ENCODE assay signal across 14 cellular contexts in the genomic region with DNA sequence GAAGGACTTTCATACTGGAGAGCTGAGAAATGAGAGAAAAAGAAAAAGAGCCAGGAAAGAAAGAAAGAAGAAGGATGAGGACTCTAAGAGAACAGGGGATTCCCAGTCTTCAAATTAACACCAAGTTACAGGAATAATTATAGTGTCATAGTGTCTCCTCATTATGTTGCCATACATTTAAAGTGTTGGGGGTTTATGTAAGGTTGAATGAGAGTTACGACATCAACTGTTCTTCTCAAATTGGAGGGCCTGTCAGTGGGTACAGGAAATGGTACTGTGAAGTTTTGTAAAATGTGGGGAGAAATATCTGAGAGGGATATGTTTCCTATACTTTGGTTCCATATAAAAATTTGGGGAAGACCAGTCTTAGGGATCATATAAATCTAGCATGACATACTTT. TPM values are rescaled to one million over a fixed set of nuclear protein-coding genes. Genes with fewer than 3 reads are reported as not detected.
"Had no signal": no experiment of that assay in that cellular context is flagged by ENCODE, and none has a peak within 500 bp of the region (broad histone marks: within the 10 kb centered on the region; RNA-seq: fewer than 3 reads in every experiment).

No MANE protein-coding gene starts in this region.

- H3K4me3 Mint-ChIP-seq: activated CD8-positive, alpha-beta memory T cell treated with anti-CD3 and anti-CD28 coated beads, Interleukin-2, amount 10 ng/mL, durations not matched to agents 7 days and 5 days; activated naive CD4-positive, alpha-beta T cell treated with anti-CD3 and anti-CD28 coated beads for 36 hours had no signal

- ATAC-seq: activated CD8-positive, alpha-beta memory T cell treated with anti-CD3 and anti-CD28 coated beads, Interleukin-2, amount 10 ng/mL, durations not matched to agents 7 days and 5 days; esophagus mucosa had no signal

- H3K27ac Mint-ChIP-seq: activated CD8-positive, alpha-beta memory T cell treated with anti-CD3 and anti-CD28 coated beads, Interleukin-2, amount 10 ng/mL, durations not matched to agents 7 days and 5 days; activated naive CD4-positive, alpha-beta T cell treated with anti-CD3 and anti-CD28 coated beads for 36 hours; activated T-helper 2 cell treated with anti-CD3 and anti-CD28 coated beads, Interferon-gamma antibody, Interleukin-2, Interleukin-4, amounts not matched to agents 10 μg/mL and 5 μg/mL and 100 μg/mL, durations not matched to agents 14 hours and 24 hours and 36 hours had no signal

- H3K4me1 Mint-ChIP-seq: activated CD8-positive, alpha-beta memory T cell treated with anti-CD3 and anti-CD28 coated beads, Interleukin-2, amount 10 ng/mL, durations not matched to agents 7 days and 5 days had no signal

- DNase-seq: activated CD4-positive, alpha-beta T cell treated with anti-CD3 and anti-CD28 coated beads, Interleukin-2, amount 50 U/mL, for 48 hours; activated CD8-positive, alpha-beta memory T cell treated with anti-CD3 and anti-CD28 coated beads, Interleukin-2, amount 10 ng/mL, durations not matched to agents 7 days and 5 days; activated naive CD4-positive, alpha-beta T cell treated with anti-CD3 and anti-CD28 coated beads for 36 hours; activated T-cell treated with anti-CD3 and anti-CD28 coated beads, Interleukin-2, amount 50 U/mL, for 1 hour; dorsolateral prefrontal cortex; islet precursor cell; ovary; stimulated activated CD4-positive, alpha-beta T cell treated with anti-CD3 and anti-CD28 coated beads, Interleukin-2, amount 100 ng/mL, for 24 hours; stomach had no signal

- H3K9me3 Mint-ChIP-seq: activated T-helper 2 cell treated with anti-CD3 and anti-CD28 coated beads, Interferon-gamma antibody, Interleukin-2, Interleukin-4, amounts not matched to agents 10 μg/mL and 5 μg/mL and 100 μg/mL, durations not matched to agents 14 hours and 24 hours and 36 hours had no signal

RNA-seq across cellular contexts. Expression of a gene that starts 26.7 kb away (rescaled TPM):
- total RNA-seq: activated naive CD4-positive, alpha-beta T cell treated with anti-CD3 and anti-CD28 coated beads for 36 hours; activated T-helper 2 cell treated with anti-CD3 and anti-CD28 coated beads, Interferon-gamma antibody, Interleukin-2, Interleukin-4, amounts not matched to agents 10 μg/mL and 5 μg/mL and 100 μg/mL, durations not matched to agents 14 hours and 24 hours and 36 hours; astrocyte; bronchial epithelial cell; esophagus mucosa; thoracic aorta had no signal
